ENCODE assay signal across 11 cellular contexts in the genomic region with DNA sequence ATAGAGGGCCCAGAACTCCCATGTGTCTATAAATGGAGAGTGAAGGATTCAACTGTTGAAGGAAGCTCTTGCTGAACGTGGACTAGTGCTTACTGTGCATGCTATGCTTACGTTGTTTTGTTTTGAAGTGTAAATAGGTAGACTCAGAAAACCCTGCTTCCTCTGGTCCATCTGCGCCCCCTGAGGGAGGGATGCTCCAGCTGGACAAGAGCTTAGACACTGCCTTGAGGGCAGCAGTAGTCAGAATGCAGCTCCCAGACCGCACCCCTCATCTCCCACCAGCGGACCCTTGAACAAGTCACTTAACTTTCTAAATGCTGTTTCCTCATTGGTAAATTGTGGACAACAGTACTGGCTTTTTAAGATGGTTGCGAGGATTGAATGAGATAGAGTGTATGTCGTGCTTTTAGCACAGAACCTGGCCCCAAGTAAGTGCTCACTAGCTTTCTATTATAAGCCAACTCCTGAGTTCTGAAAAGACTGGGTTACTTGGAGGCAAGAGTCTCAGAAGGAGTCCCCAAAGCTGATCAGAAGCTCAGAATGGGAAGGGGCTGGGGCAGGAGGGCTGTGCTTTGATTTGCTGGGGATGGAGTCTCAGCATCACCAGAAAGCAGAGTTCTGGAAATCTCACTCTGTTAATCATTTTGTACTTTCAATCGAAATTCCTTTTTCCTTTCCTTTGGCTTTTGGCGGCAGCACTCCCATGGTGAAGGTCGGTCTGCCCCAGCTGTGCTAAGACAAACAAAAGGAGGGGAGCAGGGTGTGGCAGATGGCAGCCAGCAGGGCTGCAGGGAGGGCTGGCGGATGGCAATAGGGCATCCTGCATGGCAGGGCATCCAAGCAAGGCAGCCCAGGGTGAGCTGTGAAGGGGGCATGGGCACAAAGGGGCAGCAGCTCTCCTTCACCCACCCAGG. TPM values are rescaled to one million over a fixed set of nuclear protein-coding genes. Genes with fewer than 3 reads are reported as not detected.
DNase-seq lines count a peak whose midpoint lies in the region; TF ChIP-seq lines count a peak whose summit lies in the region.
"Had no signal": no experiment of that assay in that cellular context is flagged by ENCODE, and none has a peak within 500 bp of the region (broad histone marks: within the 10 kb centered on the region; RNA-seq: fewer than 3 reads in every experiment).

No MANE protein-coding gene starts in this region.

- no peaks in the 10 kb centered on the region for H3K79me2 ChIP-seq in hepatocyte

- peak overlapping the region in 1 of 7 donors; percentile 38 for H3K27ac Mint-ChIP-seq in CD14-positive monocyte
- H3K27ac Mint-ChIP-seq in CD8-positive, alpha-beta memory T cell, result peak overlapping the region; percentile 12 to 95 (median 67)
- H3K27ac Mint-ChIP-seq: nephron had no signal

- H3K27ac ChIP-seq in CD8-positive, alpha-beta memory T cell (ENCODE audit: low read depth, low read length), result no peak overlapping the region
- no peak overlapping the region for H3K27ac ChIP-seq in hepatocyte

- H3K9me3 ChIP-seq in CD8-positive, alpha-beta memory T cell (ENCODE audit: low read length), result no peaks in the 10 kb centered on the region
- H3K9me3 ChIP-seq in hepatocyte (ENCODE audit: low read depth), result no peaks in the 10 kb centered on the region

- H3K9me2 ChIP-seq in hepatocyte (replicated peaks; ENCODE audit: insufficient read depth), result no peaks in the 10 kb centered on the region

- no peak overlapping the region for H3K4me3 ChIP-seq in CD8-positive, alpha-beta memory T cell (ENCODE audit: low read length)
- no peak overlapping the region for H3K4me3 ChIP-seq in hepatocyte

- H3K4me3 Mint-ChIP-seq in CD14-positive monocyte, result no peak overlapping the region
- H3K4me3 Mint-ChIP-seq in CD8-positive, alpha-beta memory T cell, result peak overlapping the region in 1 of 7 donors; percentile 23
- H3K4me3 Mint-ChIP-seq: nephron had no signal

- 76% methylated on average over 11 of the region's 11 CpGs for WGBS in hepatocyte (ENCODE audit: low lambda C conversion rate, missing lambda C conversion rate)

- DNase-seq in CD14-positive monocyte (ENCODE audit: low spot score) (peak; percentile 43), NCI-H69 (lab: John Stamatoyannopoulos, UW) (peak; percentile 87), hepatocyte (ENCODE audit: low spot score) (peak; percentile 2), NCI-H82 (lab: John Stamatoyannopoulos, UW) (no peak), GF-D8 (lab: John Stamatoyannopoulos, UW) (no peak)
- no peak for DNase-seq in CD8-positive, alpha-beta memory T cell
- no peak for DNase-seq in stimulated activated CD4-positive, alpha-beta T cell treated with anti-CD3 and anti-CD28 coated beads, Interleukin-15, amount 100 ng/mL, for 24 hours
- DNase-seq: amygdala, left ventricle myocardium superior, retina had no signal

- no peak overlapping the region for H3K4me2 ChIP-seq in hepatocyte

- no peak for TF ChIP-seq CTCF in CD14-positive monocyte (IDR thresholded peaks at IDR 0.05)
- TF ChIP-seq CTCF in hepatocyte (IDR thresholded peaks at IDR 0.05; ENCODE audit: poor library complexity), result no peak

- H3K36me3 ChIP-seq in CD8-positive, alpha-beta memory T cell (ENCODE audit: insufficient read depth, low read length), result peaks cover 30% of the 10 kb centered on the region
- H3K36me3 ChIP-seq in hepatocyte (replicated peaks; ENCODE audit: insufficient read depth, low read depth), result no peaks in the 10 kb centered on the region

- peaks cover 0 to 14% (median 11%) of the 10 kb centered on the region in 7 donors for H3K9me3 Mint-ChIP-seq in CD14-positive monocyte
- H3K9me3 Mint-ChIP-seq in CD8-positive, alpha-beta memory T cell, result no peaks in the 10 kb centered on the region
- H3K9me3 Mint-ChIP-seq: nephron had no signal

- H4K20me1 ChIP-seq in hepatocyte (ENCODE audit: insufficient read depth, poor library complexity, severe bottlenecking), result no peaks in the 10 kb centered on the region

- H3K27me3 Mint-ChIP-seq in CD14-positive monocyte (ENCODE audit: low read depth in 3 of 3), result peaks cover 0 to 2% (median 0%) of the 10 kb centered on the region in 3 donors
- H3K27me3 Mint-ChIP-seq in CD8-positive, alpha-beta memory T cell, result peaks cover 0 to 1% of the 10 kb centered on the region in 2 donors

- no peak overlapping the region for H2AFZ ChIP-seq in hepatocyte

- CTCF ChIA-PET in CD8-positive, alpha-beta memory T cell (lab: Charles Lee), result no interaction called here

- POLR2A ChIA-PET in CD8-positive, alpha-beta memory T cell (lab: Charles Lee), result interaction anchor here (0.6 to 1.2 kb wide), 7 partner anchors 14 to 1273 kb away, joined by 3 to 7 read pairs (median 4); partner anchors contain the start of genes ARHGEF25 and TSPAN31

- intact Hi-C loops in CD14-positive monocyte (cut with micrococcal nuclease), result no loop called here

- H3K4me1 ChIP-seq in CD8-positive, alpha-beta memory T cell (ENCODE audit: insufficient read depth, low read length), result no peaks in the 10 kb centered on the region
- H3K4me1 ChIP-seq in hepatocyte (ENCODE audit: insufficient read depth), result peaks cover 6% of the 10 kb centered on the region

- H3K4me1 Mint-ChIP-seq in CD14-positive monocyte, result peaks cover 3% of the 10 kb centered on the region
- H3K4me1 Mint-ChIP-seq in CD8-positive, alpha-beta memory T cell, result peaks cover 9 to 29% (median 15%) of the 10 kb centered on the region in 3 donors
- H3K4me1 Mint-ChIP-seq: nephron had no signal

- peaks cover 53 to 61% of the 10 kb centered on the region in 2 donors for H3K36me3 Mint-ChIP-seq in CD14-positive monocyte
- H3K36me3 Mint-ChIP-seq in CD8-positive, alpha-beta memory T cell, result peaks cover 4 to 62% (median 14%) of the 10 kb centered on the region in 3 donors

- no peaks in the 10 kb centered on the region for H3K27me3 ChIP-seq in CD8-positive, alpha-beta memory T cell (ENCODE audit: insufficient read depth, low read length, poor library complexity, severe bottlenecking)
- peaks cover 39% of the 10 kb centered on the region for H3K27me3 ChIP-seq in hepatocyte

RNA-seq across cellular contexts. Expression of gene AGAP2, which starts 15.6 kb away (rescaled TPM):
- polyA plus RNA-seq in CD14-positive monocyte, result under 1 TPM; 0.20 to 0.65 TPM
- total RNA-seq in CD8-positive, alpha-beta memory T cell, result 10 to 100 TPM; 29.9 to 31.7 TPM
- 6.4 TPM for polyA plus RNA-seq in CD8-positive, alpha-beta memory T cell
- total RNA-seq in hepatocyte, result 0.33 and 0.76 TPM in 2 replicates
- polyA plus RNA-seq in hepatocyte, result 0.04 TPM in 2 replicates

RNA-seq across cellular contexts. Expression of gene TSPAN31, which starts 21.9 kb away (rescaled TPM):
- polyA plus RNA-seq in CD14-positive monocyte, result 10 to 100 TPM; 43.0 to 48.1 TPM
- total RNA-seq in CD8-positive, alpha-beta memory T cell, result 10 to 100 TPM; 12.0 to 13.0 TPM
- polyA plus RNA-seq in CD8-positive, alpha-beta memory T cell, result 46.9 TPM
- total RNA-seq in hepatocyte, result 77.6 and 81.3 TPM in 2 replicates
- polyA plus RNA-seq in hepatocyte, result 54.9 and 69.2 TPM in 2 replicates

RNA-seq across cellular contexts. Expression of gene OS9, which starts 29.0 kb away (rescaled TPM):
- polyA plus RNA-seq in CD14-positive monocyte, result 100 to 1,000 TPM in 1 of 2 donors, 10 to 100 TPM in 1; 90.9 to 128 TPM
- total RNA-seq in CD8-positive, alpha-beta memory T cell, result 100 to 1,000 TPM in 1 of 2 experiments, 10 to 100 TPM in 1; 96.8 to 103 TPM
- polyA plus RNA-seq in CD8-positive, alpha-beta memory T cell, result 86.9 TPM
- 303 and 366 TPM in 2 replicates for total RNA-seq in hepatocyte
- polyA plus RNA-seq in hepatocyte, result 243 and 250 TPM in 2 replicates

RNA-seq across cellular contexts. Expression of gene CDK4, which starts 29.1 kb away (rescaled TPM):
- polyA plus RNA-seq in CD14-positive monocyte, result 10 to 100 TPM; 27.4 to 38.4 TPM
- total RNA-seq in CD8-positive, alpha-beta memory T cell, result 100 to 1,000 TPM; 268 to 304 TPM
- polyA plus RNA-seq in CD8-positive, alpha-beta memory T cell, result 76.0 TPM
- total RNA-seq in hepatocyte, result 306 and 339 TPM in 2 replicates
- 308 and 315 TPM in 2 replicates for polyA plus RNA-seq in hepatocyte

RNA-seq across cellular contexts. Expression of gene MARCHF9, which starts 31.9 kb away (rescaled TPM):
- polyA plus RNA-seq in CD14-positive monocyte (under 1 TPM; 0.14 to 0.23 TPM), hepatocyte (13.6 and 14.8 TPM in 2 replicates)
- 10 to 100 TPM; 26.3 to 27.2 TPM for total RNA-seq in CD8-positive, alpha-beta memory T cell
- 5.7 TPM for polyA plus RNA-seq in CD8-positive, alpha-beta memory T cell
- 14.6 and 16.9 TPM in 2 replicates for total RNA-seq in hepatocyte

Comparison
In these comparisons a context has a peak if more than half of its experiments do, and no peak if none do; other contexts are left out.
1. DNase-seq: peak in CD14-positive monocyte (single experiment), NCI-H69 (single experiment) and hepatocyte (single experiment); none in CD8-positive, alpha-beta memory T cell (0 of 5), stimulated activated CD4-positive, alpha-beta T cell treated with anti-CD3 and anti-CD28 coated beads, Interleukin-15, amount 100 ng/mL, for 24 hours (single experiment), NCI-H82 (single experiment) and GF-D8 (single experiment).